In the genomic region with DNA sequence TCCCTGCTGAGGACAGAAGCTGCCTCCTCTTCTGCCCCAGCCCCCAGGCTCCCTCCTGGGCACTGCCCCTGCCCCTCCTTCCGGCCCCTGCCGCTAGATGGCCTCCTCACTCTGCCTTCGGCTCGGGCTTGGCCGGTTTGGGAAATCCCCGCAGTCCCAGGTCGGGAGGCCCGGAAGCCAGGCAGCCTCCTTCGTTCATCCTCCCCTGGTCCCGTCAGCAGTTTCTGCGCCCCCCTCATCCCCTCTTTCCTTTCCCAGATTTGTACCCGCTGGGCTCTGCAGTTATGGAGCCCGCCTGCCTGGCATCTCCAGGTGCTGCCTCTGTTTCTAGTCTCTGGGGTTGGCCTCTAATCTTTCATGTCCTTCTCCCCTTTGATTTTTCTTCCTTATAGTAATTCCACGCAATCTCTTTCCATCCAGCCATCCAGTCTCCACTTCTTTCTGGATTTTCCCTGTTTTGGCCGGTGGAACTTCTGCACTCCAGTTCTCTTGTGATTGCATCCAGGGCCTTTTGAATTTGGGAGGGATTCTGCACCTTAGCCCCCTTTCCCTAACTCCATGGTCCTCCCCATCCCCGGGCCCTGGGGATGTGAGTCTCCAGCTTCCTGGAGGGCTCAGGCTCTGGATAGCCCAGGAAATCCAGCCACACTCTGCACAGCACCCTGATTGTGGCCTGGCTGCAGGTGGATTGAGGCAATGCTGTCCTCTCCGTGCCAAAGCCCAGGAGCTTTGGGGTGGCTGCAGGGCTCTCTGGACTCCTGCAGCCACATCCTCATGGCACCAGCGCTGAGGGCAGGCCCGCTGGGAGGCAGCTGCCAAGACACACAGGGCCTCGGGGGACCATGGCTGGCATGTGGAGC, we compare ENCODE assay signal across 2 cellular contexts.
TF ChIP-seq lines count a peak whose summit lies in the region.

No MANE protein-coding gene starts in this region.

TF ChIP-seq in H1, 55 proteins besides CTCF, POLR2A, EP300 and RAD21 (continued from another document and continues in another):
- TF ChIP-seq KDM4A (IDR thresholded peaks at IDR 0.05; ENCODE audit: low read depth, low read length, severe bottlenecking) (no peak), FOSL1 (IDR thresholded peaks at IDR 0.05; ENCODE audit: insufficient read depth, low read depth, low read length) (no peak), CBX5 (IDR thresholded peaks at IDR 0.05; ENCODE audit: low read depth, low read length) (no peak), SRF (IDR thresholded peaks at IDR 0.05; ENCODE audit: low read depth, low read length) (no peak), BACH1 (IDR thresholded peaks at IDR 0.05; ENCODE audit: low read length) (no peak), GABPA (IDR thresholded peaks at IDR 0.05; ENCODE audit: borderline replicate concordance, insufficient read depth, low read length) (peak; percentile 34; the same call in 1 of the 2 replicates), TAF1 (IDR thresholded peaks at IDR 0.05; ENCODE audit: low read depth, low read length) (no peak), SUZ12 (IDR thresholded peaks at IDR 0.05; ENCODE audit: low read length) (no peak), EGR1 (IDR thresholded peaks at IDR 0.05; ENCODE audit: borderline replicate concordance, low read depth, low read length) (no peak), CHD1 (IDR thresholded peaks at IDR 0.05; ENCODE audit: low read depth, low read length) (no peak), ATF2 (IDR thresholded peaks at IDR 0.05; ENCODE audit: low read length) (no peak), HDAC6 (IDR thresholded peaks at IDR 0.05; ENCODE audit: low read depth, low read length) (no peak), NANOG (IDR thresholded peaks at IDR 0.05; ENCODE audit: insufficient read depth, low read depth, low read length, poor library complexity, severe bottlenecking) (no peak), RNF2 (IDR thresholded peaks at IDR 0.05; ENCODE audit: borderline replicate concordance, low read depth, low read length, missing control alignments, poor library complexity, severe bottlenecking) (no peak), BCL11A (IDR thresholded peaks at IDR 0.05; ENCODE audit: low read depth in 2 of 2, low read length in 2 of 2) (no peak), CTBP2 (IDR thresholded peaks at IDR 0.05; ENCODE audit: borderline replicate concordance, insufficient read depth, insufficient read length, low read length) (no peak)

TF ChIP-seq in neural cell, 6 proteins besides CTCF, POLR2A, EP300 and RAD21 (continued from another document):
- TF ChIP-seq, protein P1, sequence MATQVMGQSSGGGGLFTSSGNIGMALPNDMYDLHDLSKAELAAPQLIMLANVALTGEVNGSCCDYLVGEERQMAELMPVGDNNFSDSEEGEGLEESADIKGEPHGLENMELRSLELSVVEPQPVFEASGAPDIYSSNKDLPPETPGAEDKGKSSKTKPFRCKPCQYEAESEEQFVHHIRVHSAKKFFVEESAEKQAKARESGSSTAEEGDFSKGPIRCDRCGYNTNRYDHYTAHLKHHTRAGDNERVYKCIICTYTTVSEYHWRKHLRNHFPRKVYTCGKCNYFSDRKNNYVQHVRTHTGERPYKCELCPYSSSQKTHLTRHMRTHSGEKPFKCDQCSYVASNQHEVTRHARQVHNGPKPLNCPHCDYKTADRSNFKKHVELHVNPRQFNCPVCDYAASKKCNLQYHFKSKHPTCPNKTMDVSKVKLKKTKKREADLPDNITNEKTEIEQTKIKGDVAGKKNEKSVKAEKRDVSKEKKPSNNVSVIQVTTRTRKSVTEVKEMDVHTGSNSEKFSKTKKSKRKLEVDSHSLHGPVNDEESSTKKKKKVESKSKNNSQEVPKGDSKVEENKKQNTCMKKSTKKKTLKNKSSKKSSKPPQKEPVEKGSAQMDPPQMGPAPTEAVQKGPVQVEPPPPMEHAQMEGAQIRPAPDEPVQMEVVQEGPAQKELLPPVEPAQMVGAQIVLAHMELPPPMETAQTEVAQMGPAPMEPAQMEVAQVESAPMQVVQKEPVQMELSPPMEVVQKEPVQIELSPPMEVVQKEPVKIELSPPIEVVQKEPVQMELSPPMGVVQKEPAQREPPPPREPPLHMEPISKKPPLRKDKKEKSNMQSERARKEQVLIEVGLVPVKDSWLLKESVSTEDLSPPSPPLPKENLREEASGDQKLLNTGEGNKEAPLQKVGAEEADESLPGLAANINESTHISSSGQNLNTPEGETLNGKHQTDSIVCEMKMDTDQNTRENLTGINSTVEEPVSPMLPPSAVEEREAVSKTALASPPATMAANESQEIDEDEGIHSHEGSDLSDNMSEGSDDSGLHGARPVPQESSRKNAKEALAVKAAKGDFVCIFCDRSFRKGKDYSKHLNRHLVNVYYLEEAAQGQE (IDR thresholded peaks at IDR 0.05; ENCODE audit: borderline replicate concordance) = no peak
- TF ChIP-seq TAF1 (IDR thresholded peaks at IDR 0.05; ENCODE audit: low read depth) (no peak), MXI1 (conservative IDR thresholded peaks at IDR 0.05; ENCODE audit: poor library complexity, severe bottlenecking) (no peak)
